Comparison of ENCODE assay signal across 1 cellular context in the genomic region with DNA sequence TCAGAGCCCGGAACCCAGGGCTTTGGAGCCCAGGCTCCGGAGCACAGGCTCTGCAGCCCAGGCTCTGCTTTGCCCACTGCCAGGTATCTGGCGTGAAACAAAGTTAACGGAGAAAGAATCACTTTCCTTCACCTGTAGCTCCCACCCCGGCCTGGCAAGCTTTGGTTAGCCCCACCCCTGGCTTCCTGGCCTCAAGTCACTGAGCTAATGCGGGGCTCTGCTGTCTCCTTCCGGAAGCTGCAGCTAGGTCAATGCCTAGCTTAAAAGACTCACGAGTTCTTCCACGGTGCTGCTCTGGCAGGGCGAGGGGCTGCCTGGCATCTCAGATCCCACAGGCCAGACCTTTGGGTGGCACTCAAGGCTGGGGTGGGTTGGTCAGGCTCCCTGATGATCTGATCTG.
TF ChIP-seq lines count a peak whose summit lies in the region.

No MANE protein-coding gene starts in this region.

TF ChIP-seq in GM23338, 12 proteins besides CTCF, POLR2A, EP300 and RAD21 (continued from another document):
- TF ChIP-seq, protein P1, sequence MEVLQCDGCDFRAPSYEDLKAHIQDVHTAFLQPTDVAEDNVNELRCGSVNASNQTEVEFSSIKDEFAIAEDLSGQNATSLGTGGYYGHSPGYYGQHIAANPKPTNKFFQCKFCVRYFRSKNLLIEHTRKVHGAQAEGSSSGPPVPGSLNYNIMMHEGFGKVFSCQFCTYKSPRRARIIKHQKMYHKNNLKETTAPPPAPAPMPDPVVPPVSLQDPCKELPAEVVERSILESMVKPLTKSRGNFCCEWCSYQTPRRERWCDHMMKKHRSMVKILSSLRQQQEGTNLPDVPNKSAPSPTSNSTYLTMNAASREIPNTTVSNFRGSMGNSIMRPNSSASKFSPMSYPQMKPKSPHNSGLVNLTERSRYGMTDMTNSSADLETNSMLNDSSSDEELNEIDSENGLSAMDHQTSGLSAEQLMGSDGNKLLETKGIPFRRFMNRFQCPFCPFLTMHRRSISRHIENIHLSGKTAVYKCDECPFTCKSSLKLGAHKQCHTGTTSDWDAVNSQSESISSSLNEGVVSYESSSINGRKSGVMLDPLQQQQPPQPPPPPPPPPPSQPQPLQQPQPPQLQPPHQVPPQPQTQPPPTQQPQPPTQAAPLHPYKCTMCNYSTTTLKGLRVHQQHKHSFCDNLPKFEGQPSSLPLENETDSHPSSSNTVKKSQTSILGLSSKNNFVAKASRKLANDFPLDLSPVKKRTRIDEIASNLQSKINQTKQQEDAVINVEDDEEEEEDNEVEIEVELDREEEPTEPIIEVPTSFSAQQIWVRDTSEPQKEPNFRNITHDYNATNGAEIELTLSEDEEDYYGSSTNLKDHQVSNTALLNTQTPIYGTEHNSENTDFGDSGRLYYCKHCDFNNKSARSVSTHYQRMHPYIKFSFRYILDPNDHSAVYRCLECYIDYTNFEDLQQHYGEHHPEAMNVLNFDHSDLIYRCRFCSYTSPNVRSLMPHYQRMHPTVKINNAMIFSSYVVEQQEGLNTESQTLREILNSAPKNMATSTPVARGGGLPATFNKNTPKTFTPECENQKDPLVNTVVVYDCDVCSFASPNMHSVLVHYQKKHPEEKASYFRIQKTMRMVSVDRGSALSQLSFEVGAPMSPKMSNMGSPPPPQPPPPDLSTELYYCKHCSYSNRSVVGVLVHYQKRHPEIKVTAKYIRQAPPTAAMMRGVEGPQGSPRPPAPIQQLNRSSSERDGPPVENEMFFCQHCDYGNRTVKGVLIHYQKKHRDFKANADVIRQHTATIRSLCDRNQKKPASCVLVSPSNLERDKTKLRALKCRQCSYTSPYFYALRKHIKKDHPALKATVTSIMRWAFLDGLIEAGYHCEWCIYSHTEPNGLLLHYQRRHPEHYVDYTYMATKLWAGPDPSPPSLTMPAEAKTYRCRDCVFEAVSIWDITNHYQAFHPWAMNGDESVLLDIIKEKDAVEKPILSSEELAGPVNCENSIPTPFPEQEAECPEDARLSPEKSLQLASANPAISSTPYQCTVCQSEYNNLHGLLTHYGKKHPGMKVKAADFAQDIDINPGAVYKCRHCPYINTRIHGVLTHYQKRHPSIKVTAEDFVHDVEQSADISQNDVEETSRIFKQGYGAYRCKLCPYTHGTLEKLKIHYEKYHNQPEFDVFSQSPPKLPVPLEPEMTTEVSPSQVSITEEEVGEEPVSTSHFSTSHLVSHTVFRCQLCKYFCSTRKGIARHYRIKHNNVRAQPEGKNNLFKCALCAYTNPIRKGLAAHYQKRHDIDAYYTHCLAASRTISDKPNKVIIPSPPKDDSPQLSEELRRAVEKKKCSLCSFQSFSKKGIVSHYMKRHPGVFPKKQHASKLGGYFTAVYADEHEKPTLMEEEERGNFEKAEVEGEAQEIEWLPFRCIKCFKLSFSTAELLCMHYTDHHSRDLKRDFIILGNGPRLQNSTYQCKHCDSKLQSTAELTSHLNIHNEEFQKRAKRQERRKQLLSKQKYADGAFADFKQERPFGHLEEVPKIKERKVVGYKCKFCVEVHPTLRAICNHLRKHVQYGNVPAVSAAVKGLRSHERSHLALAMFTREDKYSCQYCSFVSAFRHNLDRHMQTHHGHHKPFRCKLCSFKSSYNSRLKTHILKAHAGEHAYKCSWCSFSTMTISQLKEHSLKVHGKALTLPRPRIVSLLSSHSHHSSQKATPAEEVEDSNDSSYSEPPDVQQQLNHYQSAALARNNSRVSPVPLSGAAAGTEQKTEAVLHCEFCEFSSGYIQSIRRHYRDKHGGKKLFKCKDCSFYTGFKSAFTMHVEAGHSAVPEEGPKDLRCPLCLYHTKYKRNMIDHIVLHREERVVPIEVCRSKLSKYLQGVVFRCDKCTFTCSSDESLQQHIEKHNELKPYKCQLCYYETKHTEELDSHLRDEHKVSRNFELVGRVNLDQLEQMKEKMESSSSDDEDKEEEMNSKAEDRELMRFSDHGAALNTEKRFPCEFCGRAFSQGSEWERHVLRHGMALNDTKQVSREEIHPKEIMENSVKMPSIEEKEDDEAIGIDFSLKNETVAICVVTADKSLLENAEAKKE (CRISPR knock-in tag; IDR thresholded peaks at IDR 0.05) = no peak
- TF ChIP-seq JUNB (IDR thresholded peaks at IDR 0.05; ENCODE audit: unreplicated experiment) (no peak), ZNF331 (CRISPR knock-in tag; IDR thresholded peaks at IDR 0.05; ENCODE audit: low read depth) (no peak), EZH2 (IDR thresholded peaks at IDR 0.05; ENCODE audit: low read depth, unreplicated experiment) (no peak), REST (IDR thresholded peaks at IDR 0.05; ENCODE audit: unreplicated experiment) (no peak), CREB1 (CRISPR knock-in tag; IDR thresholded peaks at IDR 0.05; ENCODE audit: low read depth) (no peak), NANOG (IDR thresholded peaks at IDR 0.05; ENCODE audit: borderline replicate concordance) (no peak), ETS1 (IDR thresholded peaks at IDR 0.05) (no peak)
